ENCODE assay signal across 1 cellular context in genomic region chr13:49443689-49444516, GRCh38.
TF ChIP-seq lines count a peak whose summit lies in the region.

Gene CAB39L, minus strand, starts transcription at chr13:49444064. Its CDS starts 61,154 bp downstream, at chr13:49382910.
Gene SETDB2, plus strand, starts transcription at chr13:49444274. Its CDS starts 7,620 bp downstream, at chr13:49451894.

TF ChIP-seq in GM12878, 131 proteins besides CTCF, POLR2A, EP300 and RAD21 (continued from another document):
- TF ChIP-seq SRF (IDR thresholded peaks at IDR 0.05; ENCODE audit: low read depth in 2 of 2, low read length in 2 of 2), result 0 out of 4 replicates have a peak, but pooled peaks of 1 of the 2 experiments have one; percentile 33
- TF ChIP-seq SUZ12 (IDR thresholded peaks at IDR 0.05; ENCODE audit: unreplicated experiment), result no peak
- no peak for TF ChIP-seq SMARCA5 (IDR thresholded peaks at IDR 0.05)
- TF ChIP-seq RELA (IDR thresholded peaks at IDR 0.05; ENCODE audit: borderline replicate concordance, partially characterized antibody), result peak; percentile 83
- TF ChIP-seq GABPA (IDR thresholded peaks at IDR 0.05; ENCODE audit: low read depth), result peak; percentile 81
